In the genomic region with DNA sequence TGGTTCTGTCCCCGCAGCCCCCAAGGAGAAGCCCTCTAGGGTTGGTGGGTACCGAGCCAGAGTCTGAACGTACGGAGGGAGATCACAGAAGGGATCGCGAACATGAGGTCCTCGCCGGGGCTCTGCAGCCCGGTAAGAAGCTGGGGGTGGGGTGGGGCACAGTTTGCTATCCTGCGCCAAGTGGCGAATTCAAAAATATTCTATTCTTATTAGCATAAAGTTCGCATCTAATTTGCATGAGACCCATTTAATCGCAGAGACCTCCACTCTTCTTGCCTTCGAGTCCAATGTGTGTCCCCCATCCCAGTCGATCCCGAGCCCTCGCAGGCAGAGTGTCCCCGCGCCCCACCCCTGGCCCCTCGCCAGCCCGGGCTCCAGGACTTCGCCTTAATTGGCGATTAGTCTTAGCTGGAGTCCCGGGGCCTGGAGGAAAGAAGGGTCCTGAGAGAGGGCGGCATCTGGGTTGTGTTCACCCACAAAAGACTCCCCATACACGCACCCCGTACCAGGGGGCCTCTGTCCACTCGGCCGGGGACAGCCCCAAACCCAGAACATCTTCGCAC, we compare ENCODE assay signal across 7 cellular contexts. TPM values are rescaled to one million over a fixed set of nuclear protein-coding genes. Genes with fewer than 3 reads are reported as not detected.
DNase-seq lines count a peak whose midpoint lies in the region; FAIRE-seq and TF ChIP-seq lines count a peak whose summit lies in the region.

No MANE protein-coding gene starts in this region.

- H3K36me3 ChIP-seq in astrocyte (ENCODE audit: insufficient read depth, low read length): no peaks in the 10 kb centered on the region
- peaks cover 0 to 57% (median 39%) of the 10 kb centered on the region in 4 donors for H3K36me3 ChIP-seq in stomach

- no peak overlapping the region for H3K27ac Mint-ChIP-seq in astrocyte (ENCODE audit: unreplicated experiment)
- H3K27ac Mint-ChIP-seq in immature natural killer cell: peak overlapping the region in 2 of 6 donors; percentile 53 to 72

- no peak for FAIRE-seq in astrocyte (lab: Jason Lieb, UNC)

- no peaks in the 10 kb centered on the region for H3K9me3 Mint-ChIP-seq in astrocyte (ENCODE audit: unreplicated experiment)
- no peaks in the 10 kb centered on the region for H3K9me3 Mint-ChIP-seq in immature natural killer cell

- H2AFZ ChIP-seq in astrocyte (ENCODE audit: low read depth, low read length): peak overlapping the region; percentile 85

- no peaks in the 10 kb centered on the region for H4K20me1 ChIP-seq in astrocyte (ENCODE audit: insufficient read depth, low read length)

- H3K4me1 ChIP-seq in astrocyte (ENCODE audit: insufficient read depth, low read length) (peaks cover 14% of the 10 kb centered on the region), stomach (peaks cover 22 to 71% (median 45%) of the 10 kb centered on the region in 4 donors)

- H3K9ac ChIP-seq in astrocyte (ENCODE audit: low read length): peak overlapping the region; percentile 81

- H3K4me1 Mint-ChIP-seq in astrocyte (ENCODE audit: low read depth, unreplicated experiment) (peaks cover 8% of the 10 kb centered on the region), immature natural killer cell (peaks cover 17 to 18% of the 10 kb centered on the region in 2 donors)

- no peaks in the 10 kb centered on the region for H3K27me3 ChIP-seq in astrocyte (ENCODE audit: insufficient read depth, low read length)
- peaks cover 0 to 59% (median 28%) of the 10 kb centered on the region in 3 donors for H3K27me3 ChIP-seq in stomach

- no peaks in the 10 kb centered on the region for H3K9me3 ChIP-seq in astrocyte (ENCODE audit: insufficient read depth, low read depth, low read length)
- no peaks in the 10 kb centered on the region for H3K9me3 ChIP-seq in stomach

- H3K36me3 Mint-ChIP-seq in astrocyte (ENCODE audit: low read depth, unreplicated experiment) (peaks cover 34% of the 10 kb centered on the region), immature natural killer cell (peaks cover 0 to 7% (median 7%) of the 10 kb centered on the region in 3 donors)

- H3K27ac ChIP-seq in astrocyte (ENCODE audit: low read depth, low read length) (no peak overlapping the region), stomach (peak overlapping the region; percentile 48 to 91 (median 82))

- no peak for TF ChIP-seq CTCF in HFF-Myc (IDR thresholded peaks at IDR 0.05; ENCODE audit: low read depth, low read length, missing control alignments)
- no peak for TF ChIP-seq CTCF in astrocyte (IDR thresholded peaks at IDR 0.05; ENCODE audit: insufficient read depth, low read depth, low read length)
- no peak for TF ChIP-seq CTCF in stomach (IDR thresholded peaks at IDR 0.05)

- no peak for TF ChIP-seq POLR2A in stomach (IDR thresholded peaks at IDR 0.05)

- no peak for TF ChIP-seq EP300 in stomach (IDR thresholded peaks at IDR 0.05)

- intact Hi-C loops in stomach (cut with DNase I; ENCODE audit: low total_unique reads): no loop called here

- 3 to 6% (median 4%) methylated on average over 30 of the region's 30 CpGs for WGBS in stomach, 5 donors

- H3K27me3 Mint-ChIP-seq in astrocyte (ENCODE audit: low read depth, unreplicated experiment) (peaks cover 22% of the 10 kb centered on the region), immature natural killer cell (ENCODE audit: low read depth in 3 of 3) (peaks cover 2 to 6% (median 4%) of the 10 kb centered on the region in 3 donors)

- no peaks in the 10 kb centered on the region for H3K79me2 ChIP-seq in astrocyte (ENCODE audit: insufficient read depth, low read length)

- H3K4me2 ChIP-seq in astrocyte (ENCODE audit: low read length): peak overlapping the region; percentile 89

- H3K4me3 ChIP-seq in HFF-Myc (replicated peaks; ENCODE audit: low read depth, low read length) (peak overlapping the region; percentile 54), astrocyte (ENCODE audit: insufficient read depth, low read depth, low read length) (peak overlapping the region; percentile 61), stomach (peak overlapping the region; percentile 54 to 71 (median 64))

- DNase-seq in HFF-Myc (ENCODE audit: extremely low read depth, low read depth) (no peak), astrocyte (ENCODE audit: low read depth) (no peak), immature natural killer cell (no peak), stomach (no peak), NOMO-1 (lab: John Stamatoyannopoulos, UW; ENCODE audit: unreplicated experiment in 2 of 2) (no peak), inferior parietal cortex (ENCODE audit: extremely low spot score) (no peak)
- DNase-seq in activated CD4-positive, CD25-positive, alpha-beta regulatory T cell (lab: John Stamatoyannopoulos, UW): no peak

- H3K4me3 Mint-ChIP-seq in astrocyte (ENCODE audit: unreplicated experiment) (peak overlapping the region; percentile 78), immature natural killer cell (peak overlapping the region; percentile 54 to 84 (median 79))

RNA-seq across cellular contexts. Expression of a gene that starts 0.6 kb away (rescaled TPM):
- total RNA-seq in astrocyte: 16.8 and 24.5 TPM in 2 replicates
- under 1 TPM in 1 of 3 donors, not detected in 2; 0.27 TPM for polyA plus RNA-seq in immature natural killer cell
- total RNA-seq in stomach: 100 to 1,000 TPM in 1 of 5 donors, 10 to 100 TPM in 4; 18.7 to 220 (median 31.8) TPM
- polyA plus RNA-seq in stomach: 10 to 100 TPM; 22.5 to 48.4 (median 24.8) TPM

RNA-seq across cellular contexts. Expression of a gene that starts 6.0 kb away (rescaled TPM):
- total RNA-seq in astrocyte (18.3 and 20.8 TPM in 2 replicates), stomach (10 to 100 TPM in 3 of 5 donors, 1 to 10 TPM in 2; 5.2 to 49.6 (median 14.3) TPM)
- polyA plus RNA-seq in immature natural killer cell (10 to 100 TPM in 1 of 3 donors, 1 to 10 TPM in 2; 8.1 to 20.2 (median 9.5) TPM), stomach (10 to 100 TPM; 14.6 to 26.9 (median 17.1) TPM)

RNA-seq across cellular contexts. Expression of a gene that starts 19.6 kb away (rescaled TPM):
- total RNA-seq in astrocyte (43.3 and 43.6 TPM in 2 replicates), stomach (100 to 1,000 TPM in 1 of 5 donors, 10 to 100 TPM in 4; 15.9 to 116 (median 46.1) TPM)
- polyA plus RNA-seq in immature natural killer cell (10 to 100 TPM; 33.0 to 61.8 (median 54.1) TPM), stomach (10 to 100 TPM; 14.1 to 39.7 (median 20.1) TPM)

RNA-seq across cellular contexts. Expression of a gene that starts 22.4 kb away (rescaled TPM):
- total RNA-seq in astrocyte (2.5 and 2.6 TPM in 2 replicates), stomach (1 to 10 TPM in 1 of 5 donors, not detected in 4; 1.1 TPM)
- polyA plus RNA-seq in immature natural killer cell (not detected), stomach (under 1 TPM; 0.31 to 0.75 (median 0.60) TPM)
